ENCODE assay signal across 39 cellular contexts in the genomic region with DNA sequence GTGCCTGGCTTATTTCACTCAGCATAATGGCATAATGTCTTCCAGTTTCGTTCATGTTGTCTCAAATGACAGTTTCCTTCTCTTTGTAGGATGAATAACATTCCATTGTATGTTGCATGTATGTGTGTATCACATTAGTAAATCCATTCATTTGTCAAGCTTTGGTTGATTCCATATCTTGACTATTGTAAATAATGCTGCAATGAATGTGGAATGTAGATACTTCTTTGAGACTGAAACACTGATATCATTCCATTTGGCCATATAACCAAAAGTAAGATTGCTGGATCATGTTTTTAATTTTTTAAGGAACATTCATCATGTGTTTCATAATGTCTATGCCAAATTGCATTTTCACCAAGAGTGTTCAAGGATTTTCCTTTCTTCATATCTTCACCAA.
"Had no signal": no experiment of that assay in that cellular context is flagged by ENCODE, and none has a peak within 500 bp of the region (broad histone marks: within the 10 kb centered on the region; RNA-seq: fewer than 3 reads in every experiment).

No MANE protein-coding gene starts in this region.

- H3K36me3 ChIP-seq: adrenal gland, brain microvascular endothelial cell, cardiac muscle cell, SJSA1 had no signal

- H3K27me3 ChIP-seq: adrenal gland, brain microvascular endothelial cell, cardiac muscle cell, SJSA1 had no signal

- H3K27ac ChIP-seq: adrenal gland, brain microvascular endothelial cell, cardiac muscle cell, KMS-11, SJSA1, VCaP had no signal

- ATAC-seq: activated CD8-positive, alpha-beta memory T cell treated with anti-CD3 and anti-CD28 coated beads, Interleukin-2, amount 10 ng/mL, durations not matched to agents 7 days and 5 days; activated T-cell treated with anti-CD3 and anti-CD28 coated beads, Interleukin-2, amount 50 U/mL, for 72 hours; activated T-helper 17 cell treated with anti-CD3 and anti-CD28 coated beads, Interleukin-2, amount 50 U/mL, for 72 hours; Panc1 had no signal

- H3K4me1 ChIP-seq: adrenal gland, SJSA1 had no signal

- H3K4me3 ChIP-seq: adrenal gland, cardiac muscle cell, SJSA1 had no signal

- H3K4me2 ChIP-seq: KMS-11 had no signal

- H3K9ac ChIP-seq: KMS-11 had no signal

- DNase-seq: activated B cell treated with CpG ODN at 0.5 μM for 24 hours; activated CD4-positive, alpha-beta memory T cell treated with anti-CD3 and anti-CD28 coated beads, Interleukin-2, amount 10 ng/mL, durations not matched to agents 7 days and 5 days; activated CD4-positive, alpha-beta T cell treated with anti-CD3 and anti-CD28 coated beads for 4 hours; activated CD4-positive, alpha-beta T cell treated with anti-CD3 and anti-CD28 coated beads, Interleukin-2, amount 50 U/mL, for 1 hour; activated CD4-positive, CD25-positive, alpha-beta regulatory T cell treated with anti-CD3 and anti-CD28 coated beads, Interleukin-2, amount 50 U/mL, for 72 hours; activated CD8-positive, alpha-beta memory T cell treated with anti-CD3 and anti-CD28 coated beads for 24 hours; activated CD8-positive, alpha-beta memory T cell treated with anti-CD3 and anti-CD28 coated beads, Interleukin-2, amount 10 ng/mL, durations not matched to agents 7 days and 5 days; activated CD8-positive, alpha-beta memory T cell treated with anti-CD3 and anti-CD28 coated beads, Interleukin-2, amount 50 U/mL, for 48 hours; activated effector memory CD4-positive, alpha-beta T cell treated with anti-CD3 and anti-CD28 coated beads, Interleukin-2, amount 50 U/mL, for 16 hours; activated naive CD4-positive, alpha-beta T cell; activated naive CD4-positive, alpha-beta T cell treated with anti-CD3 and anti-CD28 coated beads, Interleukin-2, amount 50 U/mL, for 16 hours; activated naive CD8-positive, alpha-beta T cell treated with anti-CD3 and anti-CD28 coated beads for 36 hours; activated T-cell treated with anti-CD3 and anti-CD28 coated beads, Interleukin-2, amount 50 U/mL, for 72 hours; adrenal gland; anterior cingulate cortex; brain microvascular endothelial cell; MM.1S; MV-4-11; NCI-H1092; NCI-H1436 treated with DMSO at 0.1 percent for 48 hours; NCI-H1694 treated with DMSO at 0.1 percent for 48 hours; NCI-H2029; NCI-H2107; NCI-H2171 treated with DMSO at 0.1 percent for 48 hours; NCI-H2227 treated with DMSO at 0.1 percent for 48 hours; NCI-H446 treated with DMSO at 0.1 percent for 48 hours; NCI-H524; RPMI8226; SHP77 treated with DMSO at 0.1 percent for 48 hours; SW 1271; T-helper 1 cell; T-helper 2 cell; T-helper 9 cell had no signal

- H3K9me3 ChIP-seq: adrenal gland, SJSA1 had no signal
